In the genomic region with DNA sequence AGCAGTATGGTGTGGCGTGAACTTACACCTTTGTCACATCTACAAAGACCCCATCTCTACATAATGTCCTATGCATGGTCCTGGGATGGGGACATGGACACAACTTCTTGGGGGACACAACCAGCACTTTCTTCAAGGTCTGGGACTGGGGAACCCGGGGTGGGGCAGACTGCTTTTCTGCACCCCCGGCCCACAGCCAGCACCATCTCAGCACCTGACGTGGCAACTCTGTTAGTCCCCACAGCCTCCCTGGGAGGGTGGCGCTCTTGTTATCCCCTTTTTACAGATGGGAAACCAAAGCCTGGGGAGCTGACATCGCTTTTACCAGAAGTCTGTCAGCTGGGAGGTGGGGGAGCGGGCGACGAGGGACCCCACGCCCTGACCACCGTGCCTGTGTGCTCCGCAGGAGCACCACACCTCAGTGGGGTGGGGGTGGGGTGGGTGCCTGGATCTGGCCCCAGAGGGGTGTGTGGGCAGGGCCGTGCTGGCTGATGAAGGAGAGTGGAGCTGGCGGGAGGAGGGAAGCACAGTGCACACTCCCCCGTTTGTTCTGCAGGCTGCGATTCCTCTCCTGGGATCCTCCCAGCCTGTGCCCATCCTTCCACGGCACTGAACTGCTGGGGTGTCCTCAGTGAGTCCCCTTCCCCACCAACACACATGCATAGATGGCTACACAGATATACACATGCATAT, we compare ENCODE assay signal across 20 cellular contexts.
"Had no signal": no experiment of that assay in that cellular context is flagged by ENCODE, and none has a peak within 500 bp of the region (broad histone marks: within the 10 kb centered on the region; RNA-seq: fewer than 3 reads in every experiment).

No MANE protein-coding gene starts in this region.

- H3K9me3 Mint-ChIP-seq: activated naive CD4-positive, alpha-beta T cell treated with anti-CD3 and anti-CD28 coated beads, Interleukin-2, amount 10 ng/mL, durations not matched to agents 7 days and 5 days; activated naive CD8-positive, alpha-beta T cell treated with anti-CD3 and anti-CD28 coated beads, Interleukin-2, amount 10 ng/mL, durations not matched to agents 7 days and 5 days; activated T-cell treated with anti-CD3 and anti-CD28 coated beads, Interleukin-2, amount 50 U/mL, for 4 hours; activated T-helper 17 cell treated with anti-CD3 and anti-CD28 coated beads, Interleukin-2, amount 50 U/mL, for 72 hours; T-helper 1 cell treated with Interleukin-12 subunit alpha and Interleukin-12 subunit beta and Interleukin-4 antibody, amounts not matched to agents 30 μg/mL and 1 μg/mL, for 36 hours had no signal

- H3K4me3 ChIP-seq: adrenal gland, breast epithelium had no signal

- H3K27ac Mint-ChIP-seq: activated naive CD4-positive, alpha-beta T cell treated with anti-CD3 and anti-CD28 coated beads, Interleukin-2, amount 10 ng/mL, durations not matched to agents 7 days and 5 days; activated naive CD8-positive, alpha-beta T cell treated with anti-CD3 and anti-CD28 coated beads, Interleukin-2, amount 10 ng/mL, durations not matched to agents 7 days and 5 days; activated T-helper 17 cell treated with anti-CD3 and anti-CD28 coated beads, Interleukin-2, amount 50 U/mL, for 72 hours; T-helper 1 cell treated with Interleukin-12 subunit alpha and Interleukin-12 subunit beta and Interleukin-4 antibody, amounts not matched to agents 30 μg/mL and 1 μg/mL, for 36 hours had no signal

- DNase-seq: activated CD4-positive, alpha-beta T cell treated with anti-CD3 and anti-CD28 coated beads for 48 hours; activated CD4-positive, alpha-beta T cell treated with anti-CD3 and anti-CD28 coated beads, Interleukin-2, amount 50 U/mL, for 4 hours; activated CD4-positive, CD25-positive, alpha-beta regulatory T cell treated with anti-CD3 and anti-CD28 coated beads, Interleukin-2, amount 50 U/mL, for 72 hours; activated gamma-delta T cell; activated naive CD4-positive, alpha-beta T cell treated with anti-CD3 and anti-CD28 coated beads, Interleukin-2, amount 10 ng/mL, durations not matched to agents 7 days and 5 days; activated naive CD8-positive, alpha-beta T cell treated with anti-CD3 and anti-CD28 coated beads, Interleukin-2, amount 10 ng/mL, durations not matched to agents 7 days and 5 days; activated T-cell treated with anti-CD3 and anti-CD28 coated beads, Interleukin-2, amount 50 U/mL, for 4 hours; adrenal gland; anterior cingulate cortex; KG1; NCI-H1436; NCI-H1694 treated with DMSO at 0.1 percent for 48 hours; NCI-H2029 treated with DMSO at 0.1 percent for 48 hours; NCI-H510A treated with DMSO at 0.1 percent for 48 hours; NCI-H69; NK-92 treated with Interleukin-12 subunit alpha and Interleukin-12 subunit beta, amount 100 ng/mL, for 24 hours had no signal

- H3K36me3 ChIP-seq: adrenal gland, breast epithelium had no signal

- H3K27me3 Mint-ChIP-seq: activated naive CD8-positive, alpha-beta T cell treated with anti-CD3 and anti-CD28 coated beads, Interleukin-2, amount 10 ng/mL, durations not matched to agents 7 days and 5 days; activated T-helper 17 cell treated with anti-CD3 and anti-CD28 coated beads, Interleukin-2, amount 50 U/mL, for 72 hours had no signal

- H3K4me1 Mint-ChIP-seq: activated naive CD4-positive, alpha-beta T cell treated with anti-CD3 and anti-CD28 coated beads, Interleukin-2, amount 10 ng/mL, durations not matched to agents 7 days and 5 days; activated naive CD8-positive, alpha-beta T cell treated with anti-CD3 and anti-CD28 coated beads, Interleukin-2, amount 10 ng/mL, durations not matched to agents 7 days and 5 days; activated T-helper 17 cell treated with anti-CD3 and anti-CD28 coated beads, Interleukin-2, amount 50 U/mL, for 72 hours had no signal

- H3K4me3 Mint-ChIP-seq: activated naive CD4-positive, alpha-beta T cell treated with anti-CD3 and anti-CD28 coated beads, Interleukin-2, amount 10 ng/mL, durations not matched to agents 7 days and 5 days; activated naive CD8-positive, alpha-beta T cell treated with anti-CD3 and anti-CD28 coated beads, Interleukin-2, amount 10 ng/mL, durations not matched to agents 7 days and 5 days; activated T-cell treated with anti-CD3 and anti-CD28 coated beads, Interleukin-2, amount 50 U/mL, for 4 hours; activated T-helper 17 cell treated with anti-CD3 and anti-CD28 coated beads, Interleukin-2, amount 50 U/mL, for 72 hours; T-helper 1 cell treated with Interleukin-12 subunit alpha and Interleukin-12 subunit beta and Interleukin-4 antibody, amounts not matched to agents 30 μg/mL and 1 μg/mL, for 36 hours had no signal

- H3K27me3 ChIP-seq: adrenal gland, breast epithelium had no signal

- H3K9me3 ChIP-seq: adrenal gland, breast epithelium had no signal

- H3K27ac ChIP-seq: adrenal gland, breast epithelium had no signal

- ATAC-seq: activated T-cell treated with anti-CD3 and anti-CD28 coated beads, Interleukin-2, amount 50 U/mL, for 4 hours; activated T-helper 17 cell treated with anti-CD3 and anti-CD28 coated beads, Interleukin-2, amount 50 U/mL, for 72 hours had no signal

- H3K4me1 ChIP-seq: breast epithelium had no signal

- FAIRE-seq: RCC 7860 had no signal
